Comparison of ENCODE assay signal across 1 cellular context in the genomic region with DNA sequence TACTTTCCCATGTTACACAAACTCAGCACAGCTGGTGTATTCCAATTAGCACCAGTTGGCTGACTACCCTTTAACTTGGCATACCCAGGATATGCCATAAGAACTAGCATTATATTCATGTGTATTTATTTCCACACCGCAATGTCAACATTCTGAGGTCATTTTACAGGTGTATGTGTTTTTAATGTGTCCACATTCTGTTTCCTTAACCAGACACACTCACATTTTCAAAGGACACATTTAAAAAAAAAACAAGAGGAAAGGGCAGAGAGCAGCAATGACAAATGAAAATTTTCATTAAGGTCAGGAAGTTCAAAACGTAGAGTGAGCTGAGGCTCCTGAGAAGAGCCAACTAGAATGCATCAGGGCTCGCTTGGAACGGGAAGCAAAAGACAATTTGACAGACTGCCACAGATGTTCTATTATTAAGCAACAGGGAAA.
TF ChIP-seq lines count a peak whose summit lies in the region.

No MANE protein-coding gene starts in this region.

TF ChIP-seq in HepG2, 621 proteins besides CTCF, POLR2A, EP300 and RAD21 (continued from another document and continues in another):
- TF ChIP-seq NR2C2 (CRISPR knock-in tag; IDR thresholded peaks at IDR 0.05; ENCODE audit: borderline replicate concordance): peak; percentile 30; the same call in 1 of the 2 replicates
- TF ChIP-seq FIP1L1 (IDR thresholded peaks at IDR 0.05; ENCODE audit: borderline replicate concordance, insufficient read depth, low read depth, low read length): no peak
- TF ChIP-seq, protein P1, sequence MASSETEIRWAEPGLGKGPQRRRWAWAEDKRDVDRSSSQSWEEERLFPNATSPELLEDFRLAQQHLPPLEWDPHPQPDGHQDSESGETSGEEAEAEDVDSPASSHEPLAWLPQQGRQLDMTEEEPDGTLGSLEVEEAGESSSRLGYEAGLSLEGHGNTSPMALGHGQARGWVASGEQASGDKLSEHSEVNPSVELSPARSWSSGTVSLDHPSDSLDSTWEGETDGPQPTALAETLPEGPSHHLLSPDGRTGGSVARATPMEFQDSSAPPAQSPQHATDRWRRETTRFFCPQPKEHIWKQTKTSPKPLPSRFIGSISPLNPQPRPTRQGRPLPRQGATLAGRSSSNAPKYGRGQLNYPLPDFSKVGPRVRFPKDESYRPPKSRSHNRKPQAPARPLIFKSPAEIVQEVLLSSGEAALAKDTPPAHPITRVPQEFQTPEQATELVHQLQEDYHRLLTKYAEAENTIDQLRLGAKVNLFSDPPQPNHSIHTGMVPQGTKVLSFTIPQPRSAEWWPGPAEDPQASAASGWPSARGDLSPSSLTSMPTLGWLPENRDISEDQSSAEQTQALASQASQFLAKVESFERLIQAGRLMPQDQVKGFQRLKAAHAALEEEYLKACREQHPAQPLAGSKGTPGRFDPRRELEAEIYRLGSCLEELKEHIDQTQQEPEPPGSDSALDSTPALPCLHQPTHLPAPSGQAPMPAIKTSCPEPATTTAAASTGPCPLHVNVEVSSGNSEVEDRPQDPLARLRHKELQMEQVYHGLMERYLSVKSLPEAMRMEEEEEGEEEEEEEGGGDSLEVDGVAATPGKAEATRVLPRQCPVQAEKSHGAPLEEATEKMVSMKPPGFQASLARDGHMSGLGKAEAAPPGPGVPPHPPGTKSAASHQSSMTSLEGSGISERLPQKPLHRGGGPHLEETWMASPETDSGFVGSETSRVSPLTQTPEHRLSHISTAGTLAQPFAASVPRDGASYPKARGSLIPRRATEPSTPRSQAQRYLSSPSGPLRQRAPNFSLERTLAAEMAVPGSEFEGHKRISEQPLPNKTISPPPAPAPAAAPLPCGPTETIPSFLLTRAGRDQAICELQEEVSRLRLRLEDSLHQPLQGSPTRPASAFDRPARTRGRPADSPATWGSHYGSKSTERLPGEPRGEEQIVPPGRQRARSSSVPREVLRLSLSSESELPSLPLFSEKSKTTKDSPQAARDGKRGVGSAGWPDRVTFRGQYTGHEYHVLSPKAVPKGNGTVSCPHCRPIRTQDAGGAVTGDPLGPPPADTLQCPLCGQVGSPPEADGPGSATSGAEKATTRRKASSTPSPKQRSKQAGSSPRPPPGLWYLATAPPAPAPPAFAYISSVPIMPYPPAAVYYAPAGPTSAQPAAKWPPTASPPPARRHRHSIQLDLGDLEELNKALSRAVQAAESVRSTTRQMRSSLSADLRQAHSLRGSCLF (CRISPR knock-in tag; IDR thresholded peaks at IDR 0.05; ENCODE audit: borderline replicate concordance): no peak
- no peak for TF ChIP-seq ZNF614 (CRISPR knock-in tag; IDR thresholded peaks at IDR 0.05; ENCODE audit: borderline replicate concordance)
- TF ChIP-seq ZNF720 (CRISPR knock-in tag; IDR thresholded peaks at IDR 0.05): no peak
- no peak for TF ChIP-seq SNAI1 (CRISPR knock-in tag; IDR thresholded peaks at IDR 0.05; ENCODE audit: borderline replicate concordance)
- TF ChIP-seq HNRNPUL1 (IDR thresholded peaks at IDR 0.05; ENCODE audit: low read depth, low read length): no peak
- no peak for TF ChIP-seq MAFG (CRISPR knock-in tag; IDR thresholded peaks at IDR 0.05)
- TF ChIP-seq, protein P2, sequence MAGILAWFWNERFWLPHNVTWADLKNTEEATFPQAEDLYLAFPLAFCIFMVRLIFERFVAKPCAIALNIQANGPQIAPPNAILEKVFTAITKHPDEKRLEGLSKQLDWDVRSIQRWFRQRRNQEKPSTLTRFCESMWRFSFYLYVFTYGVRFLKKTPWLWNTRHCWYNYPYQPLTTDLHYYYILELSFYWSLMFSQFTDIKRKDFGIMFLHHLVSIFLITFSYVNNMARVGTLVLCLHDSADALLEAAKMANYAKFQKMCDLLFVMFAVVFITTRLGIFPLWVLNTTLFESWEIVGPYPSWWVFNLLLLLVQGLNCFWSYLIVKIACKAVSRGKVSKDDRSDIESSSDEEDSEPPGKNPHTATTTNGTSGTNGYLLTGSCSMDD (CRISPR knock-in tag; IDR thresholded peaks at IDR 0.05): no peak
- TF ChIP-seq ZNF225 (CRISPR knock-in tag; IDR thresholded peaks at IDR 0.05): no peak
- TF ChIP-seq, protein P3, sequence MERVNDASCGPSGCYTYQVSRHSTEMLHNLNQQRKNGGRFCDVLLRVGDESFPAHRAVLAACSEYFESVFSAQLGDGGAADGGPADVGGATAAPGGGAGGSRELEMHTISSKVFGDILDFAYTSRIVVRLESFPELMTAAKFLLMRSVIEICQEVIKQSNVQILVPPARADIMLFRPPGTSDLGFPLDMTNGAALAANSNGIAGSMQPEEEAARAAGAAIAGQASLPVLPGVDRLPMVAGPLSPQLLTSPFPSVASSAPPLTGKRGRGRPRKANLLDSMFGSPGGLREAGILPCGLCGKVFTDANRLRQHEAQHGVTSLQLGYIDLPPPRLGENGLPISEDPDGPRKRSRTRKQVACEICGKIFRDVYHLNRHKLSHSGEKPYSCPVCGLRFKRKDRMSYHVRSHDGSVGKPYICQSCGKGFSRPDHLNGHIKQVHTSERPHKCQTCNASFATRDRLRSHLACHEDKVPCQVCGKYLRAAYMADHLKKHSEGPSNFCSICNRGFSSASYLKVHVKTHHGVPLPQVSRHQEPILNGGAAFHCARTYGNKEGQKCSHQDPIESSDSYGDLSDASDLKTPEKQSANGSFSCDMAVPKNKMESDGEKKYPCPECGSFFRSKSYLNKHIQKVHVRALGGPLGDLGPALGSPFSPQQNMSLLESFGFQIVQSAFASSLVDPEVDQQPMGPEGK (CRISPR knock-in tag; IDR thresholded peaks at IDR 0.05): no peak
- peak; percentile 72 for TF ChIP-seq SAP130 (CRISPR knock-in tag; IDR thresholded peaks at IDR 0.05; ENCODE audit: low read depth)
- no peak for TF ChIP-seq MAF1 (CRISPR knock-in tag; IDR thresholded peaks at IDR 0.05; ENCODE audit: borderline replicate concordance)
- TF ChIP-seq HNRNPL (IDR thresholded peaks at IDR 0.05; ENCODE audit: low read depth, low read length): no peak
- TF ChIP-seq, protein P4, sequence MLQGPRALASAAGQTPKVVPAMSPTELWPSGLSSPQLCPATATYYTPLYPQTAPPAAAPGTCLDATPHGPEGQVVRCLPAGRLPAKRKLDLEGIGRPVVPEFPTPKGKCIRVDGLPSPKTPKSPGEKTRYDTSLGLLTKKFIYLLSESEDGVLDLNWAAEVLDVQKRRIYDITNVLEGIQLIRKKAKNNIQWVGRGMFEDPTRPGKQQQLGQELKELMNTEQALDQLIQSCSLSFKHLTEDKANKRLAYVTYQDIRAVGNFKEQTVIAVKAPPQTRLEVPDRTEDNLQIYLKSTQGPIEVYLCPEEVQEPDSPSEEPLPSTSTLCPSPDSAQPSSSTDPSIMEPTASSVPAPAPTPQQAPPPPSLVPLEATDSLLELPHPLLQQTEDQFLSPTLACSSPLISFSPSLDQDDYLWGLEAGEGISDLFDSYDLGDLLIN (CRISPR knock-in tag; IDR thresholded peaks at IDR 0.05; ENCODE audit: borderline replicate concordance): no peak
- TF ChIP-seq NFIC (IDR thresholded peaks at IDR 0.05; ENCODE audit: low read length): peak; percentile 70; the same call in 1 of the 2 replicates
- 0 out of 2 replicates have a peak, but pooled peaks have one; percentile 40 for TF ChIP-seq ATF7 (IDR thresholded peaks at IDR 0.05)
- TF ChIP-seq ATF7 (CRISPR knock-in tag; IDR thresholded peaks at IDR 0.05): no peak
- TF ChIP-seq ZFP82 (CRISPR knock-in tag; IDR thresholded peaks at IDR 0.05; ENCODE audit: borderline replicate concordance): no peak
- TF ChIP-seq AGO2 (optimal IDR thresholded peaks at IDR 0.05; ENCODE audit: low read depth, low read length): no peak
- TF ChIP-seq ZSCAN12 (CRISPR knock-in tag; IDR thresholded peaks at IDR 0.05): no peak
- no peak for TF ChIP-seq NCOA1 (CRISPR knock-in tag; IDR thresholded peaks at IDR 0.05)
- TF ChIP-seq, protein P5, sequence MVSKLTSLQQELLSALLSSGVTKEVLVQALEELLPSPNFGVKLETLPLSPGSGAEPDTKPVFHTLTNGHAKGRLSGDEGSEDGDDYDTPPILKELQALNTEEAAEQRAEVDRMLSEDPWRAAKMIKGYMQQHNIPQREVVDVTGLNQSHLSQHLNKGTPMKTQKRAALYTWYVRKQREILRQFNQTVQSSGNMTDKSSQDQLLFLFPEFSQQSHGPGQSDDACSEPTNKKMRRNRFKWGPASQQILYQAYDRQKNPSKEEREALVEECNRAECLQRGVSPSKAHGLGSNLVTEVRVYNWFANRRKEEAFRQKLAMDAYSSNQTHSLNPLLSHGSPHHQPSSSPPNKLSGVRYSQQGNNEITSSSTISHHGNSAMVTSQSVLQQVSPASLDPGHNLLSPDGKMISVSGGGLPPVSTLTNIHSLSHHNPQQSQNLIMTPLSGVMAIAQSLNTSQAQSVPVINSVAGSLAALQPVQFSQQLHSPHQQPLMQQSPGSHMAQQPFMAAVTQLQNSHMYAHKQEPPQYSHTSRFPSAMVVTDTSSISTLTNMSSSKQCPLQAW (CRISPR knock-in tag; IDR thresholded peaks at IDR 0.05): no peak
- TF ChIP-seq, protein P6, sequence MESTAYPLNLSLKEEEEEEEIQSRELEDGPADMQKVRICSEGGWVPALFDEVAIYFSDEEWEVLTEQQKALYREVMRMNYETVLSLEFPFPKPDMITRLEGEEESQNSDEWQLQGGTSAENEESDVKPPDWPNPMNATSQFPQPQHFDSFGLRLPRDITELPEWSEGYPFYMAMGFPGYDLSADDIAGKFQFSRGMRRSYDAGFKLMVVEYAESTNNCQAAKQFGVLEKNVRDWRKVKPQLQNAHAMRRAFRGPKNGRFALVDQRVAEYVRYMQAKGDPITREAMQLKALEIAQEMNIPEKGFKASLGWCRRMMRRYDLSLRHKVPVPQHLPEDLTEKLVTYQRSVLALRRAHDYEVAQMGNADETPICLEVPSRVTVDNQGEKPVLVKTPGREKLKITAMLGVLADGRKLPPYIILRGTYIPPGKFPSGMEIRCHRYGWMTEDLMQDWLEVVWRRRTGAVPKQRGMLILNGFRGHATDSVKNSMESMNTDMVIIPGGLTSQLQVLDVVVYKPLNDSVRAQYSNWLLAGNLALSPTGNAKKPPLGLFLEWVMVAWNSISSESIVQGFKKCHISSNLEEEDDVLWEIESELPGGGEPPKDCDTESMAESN (CRISPR knock-in tag; conservative IDR thresholded peaks at IDR 0.05): no peak
- TF ChIP-seq CBX5 (CRISPR knock-in tag; IDR thresholded peaks at IDR 0.05; ENCODE audit: borderline replicate concordance): no peak
- TF ChIP-seq, protein P7, sequence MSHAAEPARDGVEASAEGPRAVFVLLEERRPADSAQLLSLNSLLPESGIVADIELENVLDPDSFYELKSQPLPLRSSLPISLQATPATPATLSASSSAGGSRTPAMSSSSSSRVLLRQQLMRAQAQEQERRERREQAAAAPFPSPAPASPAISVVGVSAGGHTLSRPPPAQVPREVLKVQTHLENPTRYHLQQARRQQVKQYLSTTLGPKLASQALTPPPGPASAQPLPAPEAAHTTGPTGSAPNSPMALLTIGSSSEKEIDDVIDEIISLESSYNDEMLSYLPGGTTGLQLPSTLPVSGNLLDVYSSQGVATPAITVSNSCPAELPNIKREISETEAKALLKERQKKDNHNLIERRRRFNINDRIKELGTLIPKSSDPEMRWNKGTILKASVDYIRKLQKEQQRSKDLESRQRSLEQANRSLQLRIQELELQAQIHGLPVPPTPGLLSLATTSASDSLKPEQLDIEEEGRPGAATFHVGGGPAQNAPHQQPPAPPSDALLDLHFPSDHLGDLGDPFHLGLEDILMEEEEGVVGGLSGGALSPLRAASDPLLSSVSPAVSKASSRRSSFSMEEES (CRISPR knock-in tag; IDR thresholded peaks at IDR 0.05): no peak
- TF ChIP-seq PHF21A (CRISPR knock-in tag; IDR thresholded peaks at IDR 0.05): no peak
- TF ChIP-seq AKAP8 (CRISPR knock-in tag; IDR thresholded peaks at IDR 0.05): no peak
- no peak for TF ChIP-seq MTA1 (CRISPR knock-in tag; IDR thresholded peaks at IDR 0.05; ENCODE audit: borderline replicate concordance)
- TF ChIP-seq NFKB2 (CRISPR knock-in tag; IDR thresholded peaks at IDR 0.05; ENCODE audit: borderline replicate concordance): no peak
- TF ChIP-seq ZNF660 (CRISPR knock-in tag; IDR thresholded peaks at IDR 0.05; ENCODE audit: borderline replicate concordance, low read depth): no peak
- TF ChIP-seq ESRRA (CRISPR knock-in tag; IDR thresholded peaks at IDR 0.05; ENCODE audit: low read depth): no peak
- no peak for TF ChIP-seq ELF4 (CRISPR knock-in tag; IDR thresholded peaks at IDR 0.05; ENCODE audit: borderline replicate concordance)
- no peak for TF ChIP-seq KDM3A (CRISPR knock-in tag; IDR thresholded peaks at IDR 0.05; ENCODE audit: low read depth)
- TF ChIP-seq, protein P8, sequence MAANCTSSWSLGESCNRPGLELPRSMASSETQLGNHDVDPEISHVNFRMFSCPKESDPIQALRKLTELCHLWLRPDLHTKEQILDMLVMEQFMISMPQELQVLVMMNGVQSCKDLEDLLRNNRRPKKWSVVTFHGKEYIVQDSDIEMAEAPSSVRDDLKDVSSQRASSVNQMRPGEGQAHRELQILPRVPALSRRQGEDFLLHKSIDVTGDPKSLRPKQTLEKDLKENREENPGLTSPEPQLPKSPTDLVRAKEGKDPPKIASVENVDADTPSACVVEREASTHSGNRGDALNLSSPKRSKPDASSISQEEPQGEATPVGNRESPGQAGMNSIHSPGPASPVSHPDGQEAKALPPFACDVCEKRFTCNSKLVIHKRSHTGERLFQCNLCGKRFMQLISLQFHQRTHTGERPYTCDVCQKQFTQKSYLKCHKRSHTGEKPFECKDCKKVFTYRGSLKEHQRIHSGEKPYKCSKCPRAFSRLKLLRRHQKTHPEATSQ (CRISPR knock-in tag; IDR thresholded peaks at IDR 0.05; ENCODE audit: borderline replicate concordance): no peak
- TF ChIP-seq, protein P9, sequence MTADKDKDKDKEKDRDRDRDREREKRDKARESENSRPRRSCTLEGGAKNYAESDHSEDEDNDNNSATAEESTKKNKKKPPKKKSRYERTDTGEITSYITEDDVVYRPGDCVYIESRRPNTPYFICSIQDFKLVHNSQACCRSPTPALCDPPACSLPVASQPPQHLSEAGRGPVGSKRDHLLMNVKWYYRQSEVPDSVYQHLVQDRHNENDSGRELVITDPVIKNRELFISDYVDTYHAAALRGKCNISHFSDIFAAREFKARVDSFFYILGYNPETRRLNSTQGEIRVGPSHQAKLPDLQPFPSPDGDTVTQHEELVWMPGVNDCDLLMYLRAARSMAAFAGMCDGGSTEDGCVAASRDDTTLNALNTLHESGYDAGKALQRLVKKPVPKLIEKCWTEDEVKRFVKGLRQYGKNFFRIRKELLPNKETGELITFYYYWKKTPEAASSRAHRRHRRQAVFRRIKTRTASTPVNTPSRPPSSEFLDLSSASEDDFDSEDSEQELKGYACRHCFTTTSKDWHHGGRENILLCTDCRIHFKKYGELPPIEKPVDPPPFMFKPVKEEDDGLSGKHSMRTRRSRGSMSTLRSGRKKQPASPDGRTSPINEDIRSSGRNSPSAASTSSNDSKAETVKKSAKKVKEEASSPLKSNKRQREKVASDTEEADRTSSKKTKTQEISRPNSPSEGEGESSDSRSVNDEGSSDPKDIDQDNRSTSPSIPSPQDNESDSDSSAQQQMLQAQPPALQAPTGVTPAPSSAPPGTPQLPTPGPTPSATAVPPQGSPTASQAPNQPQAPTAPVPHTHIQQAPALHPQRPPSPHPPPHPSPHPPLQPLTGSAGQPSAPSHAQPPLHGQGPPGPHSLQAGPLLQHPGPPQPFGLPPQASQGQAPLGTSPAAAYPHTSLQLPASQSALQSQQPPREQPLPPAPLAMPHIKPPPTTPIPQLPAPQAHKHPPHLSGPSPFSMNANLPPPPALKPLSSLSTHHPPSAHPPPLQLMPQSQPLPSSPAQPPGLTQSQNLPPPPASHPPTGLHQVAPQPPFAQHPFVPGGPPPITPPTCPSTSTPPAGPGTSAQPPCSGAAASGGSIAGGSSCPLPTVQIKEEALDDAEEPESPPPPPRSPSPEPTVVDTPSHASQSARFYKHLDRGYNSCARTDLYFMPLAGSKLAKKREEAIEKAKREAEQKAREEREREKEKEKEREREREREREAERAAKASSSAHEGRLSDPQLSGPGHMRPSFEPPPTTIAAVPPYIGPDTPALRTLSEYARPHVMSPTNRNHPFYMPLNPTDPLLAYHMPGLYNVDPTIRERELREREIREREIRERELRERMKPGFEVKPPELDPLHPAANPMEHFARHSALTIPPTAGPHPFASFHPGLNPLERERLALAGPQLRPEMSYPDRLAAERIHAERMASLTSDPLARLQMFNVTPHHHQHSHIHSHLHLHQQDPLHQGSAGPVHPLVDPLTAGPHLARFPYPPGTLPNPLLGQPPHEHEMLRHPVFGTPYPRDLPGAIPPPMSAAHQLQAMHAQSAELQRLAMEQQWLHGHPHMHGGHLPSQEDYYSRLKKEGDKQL (CRISPR knock-in tag; IDR thresholded peaks at IDR 0.05; ENCODE audit: low read depth): 0 out of 2 replicates have a peak, but pooled peaks have one; percentile 19
